10 cellular contexts compared by ENCODE assay signal in the genomic region with DNA sequence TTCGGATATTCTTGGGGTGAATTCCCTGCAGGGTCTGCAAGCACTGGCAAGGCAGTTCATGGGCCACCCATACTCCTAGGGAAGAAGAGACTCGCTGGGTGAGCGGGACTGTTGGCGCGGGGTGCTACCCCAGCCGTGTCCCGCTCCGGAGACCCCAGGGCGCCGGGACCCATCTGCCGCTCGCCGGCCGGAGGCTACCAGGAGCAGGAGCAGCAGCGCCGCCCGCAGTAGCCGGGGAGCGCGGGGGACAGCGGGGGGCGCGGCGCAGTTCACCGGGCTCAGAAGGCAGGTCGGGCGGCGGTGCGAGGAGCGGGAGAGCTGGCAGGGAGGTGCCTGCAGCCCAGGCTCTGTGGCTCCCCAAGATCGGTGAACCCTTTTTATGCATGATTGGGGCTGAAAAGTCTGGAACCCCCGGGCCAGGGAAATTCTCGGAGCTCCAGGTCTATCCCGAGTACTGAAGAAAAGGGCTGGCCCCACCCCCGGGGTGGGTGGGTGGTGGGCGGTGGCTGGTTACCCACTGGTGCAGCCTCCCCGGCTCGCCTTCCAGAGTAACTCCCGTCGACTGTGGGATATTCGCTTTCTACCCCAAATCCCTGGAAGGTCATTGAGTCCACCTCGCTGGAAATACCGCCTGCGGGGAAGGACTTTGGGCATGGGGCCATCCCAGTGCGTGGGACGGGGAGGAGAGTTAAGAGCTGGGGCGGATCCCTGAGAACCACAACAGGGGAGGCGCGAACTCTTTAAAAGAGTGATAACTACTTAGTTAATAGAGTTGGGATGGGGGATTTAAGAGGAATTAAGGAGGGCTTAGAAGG. TPM values are rescaled to one million over a fixed set of nuclear protein-coding genes. Genes with fewer than 3 reads are reported as not detected.
DNase-seq lines count a peak whose midpoint lies in the region; ATAC-seq and TF ChIP-seq lines count a peak whose summit lies in the region.
"Had no signal": no experiment of that assay in that cellular context is flagged by ENCODE, and none has a peak within 500 bp of the region (broad histone marks: within the 10 kb centered on the region; RNA-seq: fewer than 3 reads in every experiment).

No MANE protein-coding gene starts in this region.

- BruUV-seq in Calu3 (replicated peaks; lab: Mats Ljungman, UMichigan) = no TSS peak

- H3K9me3 Mint-ChIP-seq in Calu3 (ENCODE audit: low read depth, unreplicated experiment) = no peaks in the 10 kb centered on the region
- H3K9me3 Mint-ChIP-seq: activated naive CD8-positive, alpha-beta T cell treated with anti-CD3 and anti-CD28 coated beads for 36 hours had no signal

- no peaks in the 10 kb centered on the region for H3K9me3 ChIP-seq in right cardiac atrium (ENCODE audit: control insufficient read depth, low read length)
- no peaks in the 10 kb centered on the region for H3K9me3 ChIP-seq in prostate gland

- peak overlapping the region; percentile 77 for H3K4me3 Mint-ChIP-seq in Calu3 (ENCODE audit: low read depth, unreplicated experiment)
- H3K4me3 Mint-ChIP-seq: activated naive CD8-positive, alpha-beta T cell treated with anti-CD3 and anti-CD28 coated beads for 36 hours had no signal

- peaks cover 3% of the 10 kb centered on the region for H3K27me3 ChIP-seq in right cardiac atrium (ENCODE audit: control insufficient read depth, insufficient read depth)
- peaks cover 3% of the 10 kb centered on the region for H3K27me3 ChIP-seq in prostate gland (replicated peaks; ENCODE audit: insufficient read depth)

- peaks cover 14% of the 10 kb centered on the region for H3K27me3 Mint-ChIP-seq in Calu3 (ENCODE audit: unreplicated experiment)

- H3K27ac ChIP-seq in right cardiac atrium (ENCODE audit: low read length) (no peak overlapping the region), prostate gland (no peak overlapping the region)

- CTCF ChIA-PET in Calu3 (lab: Charles Lee) = interaction anchor here (1.3 kb wide), 1 partner anchor 94 kb away, joined by 3 read pairs; a partner anchor contains a TSS

- ATAC-seq in right cardiac atrium (peak; percentile 29 to 71), HG03039 (IDR thresholded peaks at IDR 0.05; ENCODE audit: unreplicated experiment) (no peak)

- intact Hi-C loops in Calu3 (cut with micrococcal nuclease; ENCODE audit: unreplicated experiment) = loop anchor here (5.0 kb wide), 1 partner anchor 48 kb away; no protein-coding TSS in a partner anchor
- intact Hi-C loops in right cardiac atrium (cut with DNase I) = no loop called here
- intact Hi-C loops in prostate gland (cut with DNase I) = no loop called here

- no peaks in the 10 kb centered on the region for H3K36me3 ChIP-seq in prostate gland

- TF ChIP-seq POLR2A in prostate gland (IDR thresholded peaks at IDR 0.05) = no peak

- peak overlapping the region; percentile 60 for H3K27ac Mint-ChIP-seq in Calu3 (ENCODE audit: unreplicated experiment)
- H3K27ac Mint-ChIP-seq: activated naive CD8-positive, alpha-beta T cell treated with anti-CD3 and anti-CD28 coated beads for 36 hours had no signal

- TF ChIP-seq CTCF in Calu3 (IDR thresholded peaks at IDR 0.05; ENCODE audit: unreplicated experiment) = no peak
- peak; percentile 24 for TF ChIP-seq CTCF in astrocyte of the cerebellum (IDR thresholded peaks at IDR 0.05; ENCODE audit: low read depth, low read length, missing control alignments)
- TF ChIP-seq CTCF in prostate gland (IDR thresholded peaks at IDR 0.05) = no peak
- no peak for TF ChIP-seq CTCF in GM13976 (IDR thresholded peaks at IDR 0.05; ENCODE audit: borderline replicate concordance, control extremely low read depth, extremely low read depth, insufficient read depth, missing control alignments)

- in situ Hi-C loops in astrocyte of the cerebellum (cut with HindIII; ENCODE audit: low sequenced_read_pairs) = no loop called here
- in situ Hi-C loops in GM13976 (cut with MboI; ENCODE audit: low sequenced_read_pairs, unreplicated experiment) = no loop called here

- 4% methylated on average over 49 of the region's 49 CpGs for WGBS in right cardiac atrium
- 5% methylated on average over 45 of the region's 49 CpGs for WGBS in prostate gland

- H3K4me1 Mint-ChIP-seq in Calu3 (ENCODE audit: low read depth, unreplicated experiment) = peaks cover 18% of the 10 kb centered on the region
- H3K4me1 Mint-ChIP-seq: activated naive CD8-positive, alpha-beta T cell treated with anti-CD3 and anti-CD28 coated beads for 36 hours had no signal

- peak; percentile 45 for DNase-seq in Calu3
- DNase-seq in astrocyte of the cerebellum (ENCODE audit: low read depth) = no peak
- DNase-seq in right cardiac atrium = peak; percentile 37 to 59 (median 59)
- DNase-seq in prostate gland (ENCODE audit: low spot score) = no peak
- DNase-seq in effector CD4-positive, alpha-beta T cell = no peak
- DNase-seq in GM13976 (ENCODE audit: low spot score) = no peak
- DNase-seq in activated CD4-positive, alpha-beta T cell treated with anti-CD3 and anti-CD28 coated beads for 1 hour = no peak
- DNase-seq: activated naive CD8-positive, alpha-beta T cell treated with anti-CD3 and anti-CD28 coated beads for 36 hours; substantia nigra had no signal

- H3K4me1 ChIP-seq in right cardiac atrium (ENCODE audit: control insufficient read depth, insufficient read depth, low read length) (no peaks in the 10 kb centered on the region), prostate gland (replicated peaks) (no peaks in the 10 kb centered on the region)

- H3K4me3 ChIP-seq in astrocyte of the cerebellum (ENCODE audit: low read depth, low read length) = peak overlapping the region; percentile 49
- peak overlapping the region; percentile 3 for H3K4me3 ChIP-seq in right cardiac atrium (ENCODE audit: low read length)
- H3K4me3 ChIP-seq in prostate gland = peak overlapping the region; percentile 7 to 15

- H3K36me3 Mint-ChIP-seq in Calu3 (ENCODE audit: insufficient read depth, unreplicated experiment) = peaks cover 12% of the 10 kb centered on the region
- H3K36me3 Mint-ChIP-seq: activated naive CD8-positive, alpha-beta T cell treated with anti-CD3 and anti-CD28 coated beads for 36 hours had no signal

RNA-seq across cellular contexts. Expression of a gene that starts 37.6 kb away (rescaled TPM):
- 0.93 and 1.3 TPM in 2 replicates for total RNA-seq in Calu3 (2022)
- total RNA-seq in right cardiac atrium = not detected
- polyA plus RNA-seq in right cardiac atrium = 0.18 TPM
- total RNA-seq in prostate gland = not detected
- total RNA-seq: activated naive CD8-positive, alpha-beta T cell treated with anti-CD3 and anti-CD28 coated beads for 36 hours had no signal

RNA-seq across cellular contexts. Expression of a gene that starts 43.7 kb away (rescaled TPM):
- total RNA-seq in Calu3 (2022) = not detected in 2 replicates
- total RNA-seq in right cardiac atrium = under 1 TPM in 2 of 4 donors, not detected in 2; 0.34 to 0.48 TPM
- polyA plus RNA-seq in right cardiac atrium = not detected
- total RNA-seq in prostate gland = not detected
- total RNA-seq: activated naive CD8-positive, alpha-beta T cell treated with anti-CD3 and anti-CD28 coated beads for 36 hours had no signal

RNA-seq across cellular contexts. Expression of a gene that starts 54.2 kb away (rescaled TPM):
- total RNA-seq in Calu3 (2022) (1,110 and 1,906 TPM in 2 replicates), right cardiac atrium (not detected), prostate gland (under 1 TPM; 0.14 to 0.57 TPM)
- 0.25 TPM for polyA plus RNA-seq in right cardiac atrium
- total RNA-seq: activated naive CD8-positive, alpha-beta T cell treated with anti-CD3 and anti-CD28 coated beads for 36 hours had no signal

Comparison
In these comparisons a context has a peak if more than half of its experiments do, and no peak if none do; other contexts are left out.
1. DNase-seq: peak in Calu3 (single experiment) and right cardiac atrium (3 of 3); none in astrocyte of the cerebellum (single experiment), prostate gland (single experiment), effector CD4-positive, alpha-beta T cell (single experiment), GM13976 (single experiment) and activated CD4-positive, alpha-beta T cell treated with anti-CD3 and anti-CD28 coated beads for 1 hour (single experiment).
2. RNA of a gene that starts 54.2 kb away (total RNA-seq): 1,110 to 1,906 TPM in Calu3; 0.14 to 0.57 TPM in prostate gland and not detected in right cardiac atrium; every median in the first group is over 100 times any median in the second.
3. Peak in every context shown above with its lines, with median percentiles within 50 percentile points of each other: H3K4me3 ChIP-seq.